1 cellular context compared by ENCODE assay signal in the genomic region with DNA sequence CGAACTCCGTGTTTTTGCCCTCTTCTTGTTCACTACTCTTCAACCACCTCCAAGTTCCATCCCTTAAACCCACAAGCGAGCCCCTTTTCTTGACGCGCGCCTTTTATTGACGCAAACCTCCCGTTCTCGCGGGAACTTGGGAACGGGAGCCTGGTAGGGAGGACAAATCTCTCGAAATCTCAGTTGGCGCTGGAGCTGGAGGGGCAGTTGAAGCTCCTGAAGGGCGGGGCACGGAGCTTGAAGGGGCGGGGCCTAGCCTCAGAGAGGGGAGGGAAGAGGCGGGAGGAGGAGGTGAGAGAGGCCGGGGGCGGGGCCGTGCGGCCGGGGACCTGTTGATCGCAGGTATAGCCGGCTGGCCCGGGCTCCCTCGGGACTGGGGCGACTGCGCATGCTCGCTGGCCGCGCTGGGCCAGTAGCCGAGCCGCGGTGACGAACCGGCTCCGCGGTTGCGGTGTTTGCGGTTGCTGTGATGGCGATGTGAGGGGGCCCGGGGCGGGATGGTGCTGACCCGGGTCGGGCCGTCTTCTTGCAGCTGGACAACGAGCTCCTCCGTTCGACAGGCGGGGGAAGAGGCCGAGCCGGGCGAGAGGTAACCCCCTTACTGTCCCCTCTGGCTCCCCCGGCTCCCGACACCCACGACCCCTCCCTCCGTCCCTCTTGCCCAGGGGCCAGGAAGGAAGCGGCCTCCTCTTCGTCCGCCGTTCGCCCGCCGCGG.
TF ChIP-seq lines count a peak whose summit lies in the region.

A gene (plus strand): TSS at position 395 of the 715 bp plus-strand sequence. CDS start 14,835 bp downstream, outside the sequence.

TF ChIP-seq in K562, 482 proteins besides CTCF, POLR2A, EP300 and RAD21 (continued from another document and continues in another):
- TF ChIP-seq, protein P1, sequence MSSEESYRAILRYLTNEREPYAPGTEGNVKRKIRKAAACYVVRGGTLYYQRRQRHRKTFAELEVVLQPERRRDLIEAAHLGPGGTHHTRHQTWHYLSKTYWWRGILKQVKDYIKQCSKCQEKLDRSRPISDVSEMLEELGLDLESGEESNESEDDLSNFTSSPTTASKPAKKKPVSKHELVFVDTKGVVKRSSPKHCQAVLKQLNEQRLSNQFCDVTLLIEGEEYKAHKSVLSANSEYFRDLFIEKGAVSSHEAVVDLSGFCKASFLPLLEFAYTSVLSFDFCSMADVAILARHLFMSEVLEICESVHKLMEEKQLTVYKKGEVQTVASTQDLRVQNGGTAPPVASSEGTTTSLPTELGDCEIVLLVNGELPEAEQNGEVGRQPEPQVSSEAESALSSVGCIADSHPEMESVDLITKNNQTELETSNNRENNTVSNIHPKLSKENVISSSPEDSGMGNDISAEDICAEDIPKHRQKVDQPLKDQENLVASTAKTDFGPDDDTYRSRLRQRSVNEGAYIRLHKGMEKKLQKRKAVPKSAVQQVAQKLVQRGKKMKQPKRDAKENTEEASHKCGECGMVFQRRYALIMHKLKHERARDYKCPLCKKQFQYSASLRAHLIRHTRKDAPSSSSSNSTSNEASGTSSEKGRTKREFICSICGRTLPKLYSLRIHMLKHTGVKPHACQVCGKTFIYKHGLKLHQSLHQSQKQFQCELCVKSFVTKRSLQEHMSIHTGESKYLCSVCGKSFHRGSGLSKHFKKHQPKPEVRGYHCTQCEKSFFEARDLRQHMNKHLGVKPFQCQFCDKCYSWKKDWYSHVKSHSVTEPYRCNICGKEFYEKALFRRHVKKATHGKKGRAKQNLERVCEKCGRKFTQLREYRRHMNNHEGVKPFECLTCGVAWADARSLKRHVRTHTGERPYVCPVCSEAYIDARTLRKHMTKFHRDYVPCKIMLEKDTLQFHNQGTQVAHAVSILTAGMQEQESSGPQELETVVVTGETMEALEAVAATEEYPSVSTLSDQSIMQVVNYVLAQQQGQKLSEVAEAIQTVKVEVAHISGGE (CRISPR knock-in tag; IDR thresholded peaks at IDR 0.05) = no peak
- TF ChIP-seq, protein P2, sequence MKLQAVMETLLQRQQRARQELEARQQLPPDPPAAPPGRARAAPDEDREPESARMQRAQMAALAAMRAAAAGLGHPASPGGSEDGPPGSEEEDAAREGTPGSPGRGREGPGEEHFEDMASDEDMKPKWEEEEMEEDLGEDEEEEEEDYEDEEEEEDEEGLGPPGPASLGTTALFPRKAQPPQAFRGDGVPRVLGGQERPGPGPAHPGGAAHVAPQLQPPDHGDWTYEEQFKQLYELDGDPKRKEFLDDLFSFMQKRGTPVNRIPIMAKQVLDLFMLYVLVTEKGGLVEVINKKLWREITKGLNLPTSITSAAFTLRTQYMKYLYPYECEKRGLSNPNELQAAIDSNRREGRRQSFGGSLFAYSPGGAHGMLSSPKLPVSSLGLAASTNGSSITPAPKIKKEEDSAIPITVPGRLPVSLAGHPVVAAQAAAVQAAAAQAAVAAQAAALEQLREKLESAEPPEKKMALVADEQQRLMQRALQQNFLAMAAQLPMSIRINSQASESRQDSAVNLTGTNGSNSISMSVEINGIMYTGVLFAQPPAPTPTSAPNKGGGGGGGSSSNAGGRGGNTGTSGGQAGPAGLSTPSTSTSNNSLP (IDR thresholded peaks at IDR 0.05; ENCODE audit: borderline replicate concordance, low read depth, low read length) = no peak
- TF ChIP-seq SP1 (CRISPR knock-in tag; IDR thresholded peaks at IDR 0.05) (peak; percentile 82), ZNF24 (IDR thresholded peaks at IDR 0.05) (0 out of 2 replicates have a peak, but pooled peaks have one; percentile 9), STAG1 (CRISPR knock-in tag; IDR thresholded peaks at IDR 0.05; ENCODE audit: borderline replicate concordance) (no peak), CC2D1A (IDR thresholded peaks at IDR 0.05) (peak; percentile 87), MEF2A (IDR thresholded peaks at IDR 0.05; ENCODE audit: control insufficient read depth, low read depth, low read length) (no peak), JUNB (CRISPR knock-in tag; conservative IDR thresholded peaks at IDR 0.05) (no peak), TCFL5 (CRISPR knock-in tag; conservative IDR thresholded peaks at IDR 0.05) (no peak), CBFA2T2 (conservative IDR thresholded peaks at IDR 0.05) (no peak), ZNF133 (CRISPR knock-in tag; IDR thresholded peaks at IDR 0.05) (no peak), TGIF2 (CRISPR knock-in tag; IDR thresholded peaks at IDR 0.05) (no peak), POLR2AphosphoS2 (IDR thresholded peaks at IDR 0.05; ENCODE audit: low read length) (peak; percentile 85), RBM25 (IDR thresholded peaks at IDR 0.05; ENCODE audit: low read depth, low read length, severe bottlenecking) (peak; percentile 92), HIVEP1 (CRISPR knock-in tag; IDR thresholded peaks at IDR 0.05) (no peak), ZBED1 (IDR thresholded peaks at IDR 0.05) (no peak), RBM22 (IDR thresholded peaks at IDR 0.05; ENCODE audit: low read depth, low read length, poor library complexity, severe bottlenecking) (no peak), PRPF4 (IDR thresholded peaks at IDR 0.05; ENCODE audit: insufficient read depth, low read depth, low read length, poor library complexity, severe bottlenecking) (no peak), KLF16 (IDR thresholded peaks at IDR 0.05) (no peak), SMAD1 (IDR thresholded peaks at IDR 0.05; ENCODE audit: low read depth, low read length, partially characterized antibody) (peak; percentile 82)
- TF ChIP-seq, protein P3, sequence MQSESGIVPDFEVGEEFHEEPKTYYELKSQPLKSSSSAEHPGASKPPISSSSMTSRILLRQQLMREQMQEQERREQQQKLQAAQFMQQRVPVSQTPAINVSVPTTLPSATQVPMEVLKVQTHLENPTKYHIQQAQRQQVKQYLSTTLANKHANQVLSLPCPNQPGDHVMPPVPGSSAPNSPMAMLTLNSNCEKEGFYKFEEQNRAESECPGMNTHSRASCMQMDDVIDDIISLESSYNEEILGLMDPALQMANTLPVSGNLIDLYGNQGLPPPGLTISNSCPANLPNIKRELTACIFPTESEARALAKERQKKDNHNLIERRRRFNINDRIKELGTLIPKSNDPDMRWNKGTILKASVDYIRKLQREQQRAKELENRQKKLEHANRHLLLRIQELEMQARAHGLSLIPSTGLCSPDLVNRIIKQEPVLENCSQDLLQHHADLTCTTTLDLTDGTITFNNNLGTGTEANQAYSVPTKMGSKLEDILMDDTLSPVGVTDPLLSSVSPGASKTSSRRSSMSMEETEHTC (IDR thresholded peaks at IDR 0.05) = no peak
- TF ChIP-seq, protein P4, sequence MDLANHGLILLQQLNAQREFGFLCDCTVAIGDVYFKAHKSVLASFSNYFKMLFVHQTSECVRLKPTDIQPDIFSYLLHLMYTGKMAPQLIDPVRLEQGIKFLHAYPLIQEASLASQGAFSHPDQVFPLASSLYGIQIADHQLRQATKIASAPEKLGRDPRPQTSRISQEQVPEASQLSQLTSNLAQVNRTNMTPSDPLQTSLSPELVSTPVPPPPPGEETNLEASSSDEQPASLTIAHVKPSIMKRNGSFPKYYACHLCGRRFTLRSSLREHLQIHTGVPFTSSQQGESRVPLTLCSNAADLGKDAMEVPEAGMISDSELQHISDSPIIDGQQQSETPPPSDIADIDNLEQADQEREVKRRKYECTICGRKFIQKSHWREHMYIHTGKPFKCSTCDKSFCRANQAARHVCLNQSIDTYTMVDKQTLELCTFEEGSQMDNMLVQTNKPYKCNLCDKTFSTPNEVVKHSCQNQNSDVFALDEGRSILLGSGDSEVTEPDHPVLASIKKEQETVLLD (IDR thresholded peaks at IDR 0.05) = 0 out of 2 replicates have a peak, but pooled peaks have one; percentile 17
- TF ChIP-seq, protein P5, sequence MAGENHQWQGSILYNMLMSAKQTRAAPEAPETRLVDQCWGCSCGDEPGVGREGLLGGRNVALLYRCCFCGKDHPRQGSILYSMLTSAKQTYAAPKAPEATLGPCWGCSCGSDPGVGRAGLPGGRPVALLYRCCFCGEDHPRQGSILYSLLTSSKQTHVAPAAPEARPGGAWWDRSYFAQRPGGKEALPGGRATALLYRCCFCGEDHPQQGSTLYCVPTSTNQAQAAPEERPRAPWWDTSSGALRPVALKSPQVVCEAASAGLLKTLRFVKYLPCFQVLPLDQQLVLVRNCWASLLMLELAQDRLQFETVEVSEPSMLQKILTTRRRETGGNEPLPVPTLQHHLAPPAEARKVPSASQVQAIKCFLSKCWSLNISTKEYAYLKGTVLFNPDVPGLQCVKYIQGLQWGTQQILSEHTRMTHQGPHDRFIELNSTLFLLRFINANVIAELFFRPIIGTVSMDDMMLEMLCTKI (IDR thresholded peaks at IDR 0.05; ENCODE audit: partially characterized antibody) = no peak
- TF ChIP-seq, protein P6, sequence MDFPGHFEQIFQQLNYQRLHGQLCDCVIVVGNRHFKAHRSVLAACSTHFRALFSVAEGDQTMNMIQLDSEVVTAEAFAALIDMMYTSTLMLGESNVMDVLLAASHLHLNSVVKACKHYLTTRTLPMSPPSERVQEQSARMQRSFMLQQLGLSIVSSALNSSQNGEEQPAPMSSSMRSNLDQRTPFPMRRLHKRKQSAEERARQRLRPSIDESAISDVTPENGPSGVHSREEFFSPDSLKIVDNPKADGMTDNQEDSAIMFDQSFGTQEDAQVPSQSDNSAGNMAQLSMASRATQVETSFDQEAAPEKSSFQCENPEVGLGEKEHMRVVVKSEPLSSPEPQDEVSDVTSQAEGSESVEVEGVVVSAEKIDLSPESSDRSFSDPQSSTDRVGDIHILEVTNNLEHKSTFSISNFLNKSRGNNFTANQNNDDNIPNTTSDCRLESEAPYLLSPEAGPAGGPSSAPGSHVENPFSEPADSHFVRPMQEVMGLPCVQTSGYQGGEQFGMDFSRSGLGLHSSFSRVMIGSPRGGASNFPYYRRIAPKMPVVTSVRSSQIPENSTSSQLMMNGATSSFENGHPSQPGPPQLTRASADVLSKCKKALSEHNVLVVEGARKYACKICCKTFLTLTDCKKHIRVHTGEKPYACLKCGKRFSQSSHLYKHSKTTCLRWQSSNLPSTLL (IDR thresholded peaks at IDR 0.05) = no peak
- TF ChIP-seq, protein P7, sequence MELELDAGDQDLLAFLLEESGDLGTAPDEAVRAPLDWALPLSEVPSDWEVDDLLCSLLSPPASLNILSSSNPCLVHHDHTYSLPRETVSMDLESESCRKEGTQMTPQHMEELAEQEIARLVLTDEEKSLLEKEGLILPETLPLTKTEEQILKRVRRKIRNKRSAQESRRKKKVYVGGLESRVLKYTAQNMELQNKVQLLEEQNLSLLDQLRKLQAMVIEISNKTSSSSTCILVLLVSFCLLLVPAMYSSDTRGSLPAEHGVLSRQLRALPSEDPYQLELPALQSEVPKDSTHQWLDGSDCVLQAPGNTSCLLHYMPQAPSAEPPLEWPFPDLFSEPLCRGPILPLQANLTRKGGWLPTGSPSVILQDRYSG (tag; conservative IDR thresholded peaks at IDR 0.05; ENCODE audit: low read depth) = no peak
- TF ChIP-seq, protein P8, sequence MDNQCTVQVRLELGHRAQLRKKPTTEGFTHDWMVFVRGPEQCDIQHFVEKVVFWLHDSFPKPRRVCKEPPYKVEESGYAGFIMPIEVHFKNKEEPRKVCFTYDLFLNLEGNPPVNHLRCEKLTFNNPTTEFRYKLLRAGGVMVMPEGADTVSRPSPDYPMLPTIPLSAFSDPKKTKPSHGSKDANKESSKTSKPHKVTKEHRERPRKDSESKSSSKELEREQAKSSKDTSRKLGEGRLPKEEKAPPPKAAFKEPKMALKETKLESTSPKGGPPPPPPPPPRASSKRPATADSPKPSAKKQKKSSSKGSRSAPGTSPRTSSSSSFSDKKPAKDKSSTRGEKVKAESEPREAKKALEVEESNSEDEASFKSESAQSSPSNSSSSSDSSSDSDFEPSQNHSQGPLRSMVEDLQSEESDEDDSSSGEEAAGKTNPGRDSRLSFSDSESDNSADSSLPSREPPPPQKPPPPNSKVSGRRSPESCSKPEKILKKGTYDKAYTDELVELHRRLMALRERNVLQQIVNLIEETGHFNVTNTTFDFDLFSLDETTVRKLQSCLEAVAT (IDR thresholded peaks at IDR 0.05) = peak in 1 of 2 experiments; percentile 93; a peak in 2 of 4 replicates
- TF ChIP-seq, protein P9, sequence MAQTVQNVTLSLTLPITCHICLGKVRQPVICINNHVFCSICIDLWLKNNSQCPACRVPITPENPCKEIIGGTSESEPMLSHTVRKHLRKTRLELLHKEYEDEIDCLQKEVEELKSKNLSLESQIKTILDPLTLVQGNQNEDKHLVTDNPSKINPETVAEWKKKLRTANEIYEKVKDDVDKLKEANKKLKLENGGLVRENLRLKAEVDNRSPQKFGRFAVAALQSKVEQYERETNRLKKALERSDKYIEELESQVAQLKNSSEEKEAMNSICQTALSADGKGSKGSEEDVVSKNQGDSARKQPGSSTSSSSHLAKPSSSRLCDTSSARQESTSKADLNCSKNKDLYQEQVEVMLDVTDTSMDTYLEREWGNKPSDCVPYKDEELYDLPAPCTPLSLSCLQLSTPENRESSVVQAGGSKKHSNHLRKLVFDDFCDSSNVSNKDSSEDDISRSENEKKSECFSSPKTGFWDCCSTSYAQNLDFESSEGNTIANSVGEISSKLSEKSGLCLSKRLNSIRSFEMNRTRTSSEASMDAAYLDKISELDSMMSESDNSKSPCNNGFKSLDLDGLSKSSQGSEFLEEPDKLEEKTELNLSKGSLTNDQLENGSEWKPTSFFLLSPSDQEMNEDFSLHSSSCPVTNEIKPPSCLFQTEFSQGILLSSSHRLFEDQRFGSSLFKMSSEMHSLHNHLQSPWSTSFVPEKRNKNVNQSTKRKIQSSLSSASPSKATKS (CRISPR knock-in tag; IDR thresholded peaks at IDR 0.05) = no peak
- TF ChIP-seq, protein P10, sequence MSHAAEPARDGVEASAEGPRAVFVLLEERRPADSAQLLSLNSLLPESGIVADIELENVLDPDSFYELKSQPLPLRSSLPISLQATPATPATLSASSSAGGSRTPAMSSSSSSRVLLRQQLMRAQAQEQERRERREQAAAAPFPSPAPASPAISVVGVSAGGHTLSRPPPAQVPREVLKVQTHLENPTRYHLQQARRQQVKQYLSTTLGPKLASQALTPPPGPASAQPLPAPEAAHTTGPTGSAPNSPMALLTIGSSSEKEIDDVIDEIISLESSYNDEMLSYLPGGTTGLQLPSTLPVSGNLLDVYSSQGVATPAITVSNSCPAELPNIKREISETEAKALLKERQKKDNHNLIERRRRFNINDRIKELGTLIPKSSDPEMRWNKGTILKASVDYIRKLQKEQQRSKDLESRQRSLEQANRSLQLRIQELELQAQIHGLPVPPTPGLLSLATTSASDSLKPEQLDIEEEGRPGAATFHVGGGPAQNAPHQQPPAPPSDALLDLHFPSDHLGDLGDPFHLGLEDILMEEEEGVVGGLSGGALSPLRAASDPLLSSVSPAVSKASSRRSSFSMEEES (CRISPR knock-in tag; IDR thresholded peaks at IDR 0.05) = no peak
- TF ChIP-seq, protein P11, sequence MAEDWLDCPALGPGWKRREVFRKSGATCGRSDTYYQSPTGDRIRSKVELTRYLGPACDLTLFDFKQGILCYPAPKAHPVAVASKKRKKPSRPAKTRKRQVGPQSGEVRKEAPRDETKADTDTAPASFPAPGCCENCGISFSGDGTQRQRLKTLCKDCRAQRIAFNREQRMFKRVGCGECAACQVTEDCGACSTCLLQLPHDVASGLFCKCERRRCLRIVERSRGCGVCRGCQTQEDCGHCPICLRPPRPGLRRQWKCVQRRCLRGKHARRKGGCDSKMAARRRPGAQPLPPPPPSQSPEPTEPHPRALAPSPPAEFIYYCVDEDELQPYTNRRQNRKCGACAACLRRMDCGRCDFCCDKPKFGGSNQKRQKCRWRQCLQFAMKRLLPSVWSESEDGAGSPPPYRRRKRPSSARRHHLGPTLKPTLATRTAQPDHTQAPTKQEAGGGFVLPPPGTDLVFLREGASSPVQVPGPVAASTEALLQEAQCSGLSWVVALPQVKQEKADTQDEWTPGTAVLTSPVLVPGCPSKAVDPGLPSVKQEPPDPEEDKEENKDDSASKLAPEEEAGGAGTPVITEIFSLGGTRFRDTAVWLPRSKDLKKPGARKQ (CRISPR knock-in tag; IDR thresholded peaks at IDR 0.05) = no peak
